In genomic region chr3:187719628-187720336, GRCh38 we compare ENCODE assay signal across 14 cellular contexts. TPM values are rescaled to one million over a fixed set of nuclear protein-coding genes. Genes with fewer than 3 reads are reported as not detected.
DNase-seq lines count a peak whose midpoint lies in the region; ATAC-seq and TF ChIP-seq lines count a peak whose summit lies in the region.
"Had no signal": no experiment of that assay in that cellular context is flagged by ENCODE, and none has a peak within 500 bp of the region (broad histone marks: within the 10 kb centered on the region; RNA-seq: fewer than 3 reads in every experiment).

No MANE protein-coding gene starts in this region.

- no peak for TF ChIP-seq EP300 in tibial nerve (IDR thresholded peaks at IDR 0.05)

- H3K4me1 ChIP-seq in rectal smooth muscle tissue (ENCODE audit: control insufficient read depth, insufficient read depth, low read length) (peaks cover 3% of the 10 kb centered on the region), tibial nerve (no peaks in the 10 kb centered on the region)

- H3K4me3 ChIP-seq in SK-N-MC (no peak overlapping the region), rectal smooth muscle tissue (ENCODE audit: low read length) (no peak overlapping the region), tibial nerve (no peak overlapping the region)

- ATAC-seq in activated T-cell treated with anti-CD3 and anti-CD28 coated beads, Interleukin-2, amount 50 U/mL, for 72 hours (replicated peaks in 1 of 2), result no peak
- ATAC-seq: activated T-cell treated with anti-CD3 and anti-CD28 coated beads, Interleukin-2, amount 50 U/mL, for 4 hours had no signal

- H3K36me3 Mint-ChIP-seq in activated T-cell treated with anti-CD3 and anti-CD28 coated beads, Interleukin-2, amount 50 U/mL, for 72 hours (ENCODE audit: insufficient read depth in 2 of 2), result peaks cover 0 to 8% of the 10 kb centered on the region in 2 donors

- DNase-seq in NCI-H1092 (lab: John Stamatoyannopoulos, UW) (peak; percentile 76), SK-N-MC (ENCODE audit: low read depth, low spot score) (no peak), hypothalamus (lab: John Stamatoyannopoulos, UW) (peak in 37 of 51 donors; percentile 11 to 86 (median 46)), HUDEP-2 (lab: John Stamatoyannopoulos, UW; ENCODE audit: unreplicated experiment in 76 of 76) (no peak), A172 (ENCODE audit: low spot score) (no peak), tibial nerve (ENCODE audit: low spot score in 2 of 2) (no peak)
- DNase-seq in activated T-cell treated with anti-CD3 and anti-CD28 coated beads, Interleukin-2, amount 50 U/mL, for 72 hours, result no peak
- DNase-seq: activated T-cell treated with anti-CD3 and anti-CD28 coated beads, Interleukin-2, amount 50 U/mL, for 4 hours; Caco-2; NCI-H748 treated with DMSO at 0.1 percent for 48 hours; stimulated activated naive CD4-positive, alpha-beta T cell had no signal

- H3K36me3 ChIP-seq in SK-N-MC (ENCODE audit: insufficient read depth, low read length), result peaks cover 47% of the 10 kb centered on the region
- peaks cover 12% of the 10 kb centered on the region for H3K36me3 ChIP-seq in rectal smooth muscle tissue (ENCODE audit: control insufficient read depth, insufficient read depth, low read length)
- H3K36me3 ChIP-seq in tibial nerve, result peaks cover 0 to 51% (median 16%) of the 10 kb centered on the region in 3 donors

- no peak for TF ChIP-seq POLR2A in tibial nerve (IDR thresholded peaks at IDR 0.05)

- H3K27ac ChIP-seq in SK-N-MC, result peak overlapping the region; percentile 81
- H3K27ac ChIP-seq in rectal smooth muscle tissue (ENCODE audit: low read depth, low read length), result peak overlapping the region; percentile 67
- no peak overlapping the region for H3K27ac ChIP-seq in tibial nerve
- H3K27ac ChIP-seq: epithelial cell of prostate had no signal

- H3K27me3 Mint-ChIP-seq in activated T-cell treated with anti-CD3 and anti-CD28 coated beads, Interleukin-2, amount 50 U/mL, for 72 hours (ENCODE audit: low read depth), result no peaks in the 10 kb centered on the region

- no peak for TF ChIP-seq CTCF in tibial nerve (IDR thresholded peaks at IDR 0.05)

- no peak overlapping the region for H3K4me3 Mint-ChIP-seq in activated T-cell treated with anti-CD3 and anti-CD28 coated beads, Interleukin-2, amount 50 U/mL, for 72 hours
- H3K4me3 Mint-ChIP-seq: activated T-cell treated with anti-CD3 and anti-CD28 coated beads, Interleukin-2, amount 50 U/mL, for 4 hours; nephron had no signal

- H3K9ac ChIP-seq in SK-N-MC (ENCODE audit: insufficient read length) (no peak overlapping the region), rectal smooth muscle tissue (ENCODE audit: low read length) (no peak overlapping the region)

- H3K9me3 ChIP-seq in SK-N-MC (ENCODE audit: low read depth, low read length), result no peaks in the 10 kb centered on the region
- H3K9me3 ChIP-seq in tibial nerve, result no peaks in the 10 kb centered on the region
- H3K9me3 ChIP-seq: Caco-2 had no signal

- peaks cover under 1% of the 10 kb centered on the region for H3K4me1 Mint-ChIP-seq in activated T-cell treated with anti-CD3 and anti-CD28 coated beads, Interleukin-2, amount 50 U/mL, for 72 hours (ENCODE audit: low read depth)

- H3K9me3 Mint-ChIP-seq in activated T-cell treated with anti-CD3 and anti-CD28 coated beads, Interleukin-2, amount 50 U/mL, for 72 hours, result no peaks in the 10 kb centered on the region
- H3K9me3 Mint-ChIP-seq: activated T-cell treated with anti-CD3 and anti-CD28 coated beads, Interleukin-2, amount 50 U/mL, for 4 hours; nephron had no signal

- no peak overlapping the region for H3K27ac Mint-ChIP-seq in activated T-cell treated with anti-CD3 and anti-CD28 coated beads, Interleukin-2, amount 50 U/mL, for 72 hours
- H3K27ac Mint-ChIP-seq: nephron had no signal

- no peaks in the 10 kb centered on the region for H3K27me3 ChIP-seq in rectal smooth muscle tissue (ENCODE audit: control insufficient read depth, insufficient read depth, low read length)
- H3K27me3 ChIP-seq in tibial nerve, result no peaks in the 10 kb centered on the region

- WGBS in tibial nerve, 2 donors, result 53 to 58% methylated on average over 6 of the region's 6 CpGs

RNA-seq across cellular contexts. Expression of gene RTP2, which starts 17.4 kb away (rescaled TPM):
- total RNA-seq in activated T-cell treated with anti-CD3 and anti-CD28 coated beads, Interleukin-2, amount 50 U/mL, for 72 hours, result not detected
- not detected in 2 replicates for total RNA-seq in A172 (2014; rRNA removed; shearing (Covaris generic))
- total RNA-seq in tibial nerve, result not detected
- total RNA-seq: activated T-cell treated with anti-CD3 and anti-CD28 coated beads, Interleukin-2, amount 50 U/mL, for 4 hours; Caco-2 had no signal

RNA-seq across cellular contexts. Expression of gene BCL6, which starts 25.5 kb away (rescaled TPM):
- 100 to 1,000 TPM; 106 to 118 TPM for total RNA-seq in activated T-cell treated with anti-CD3 and anti-CD28 coated beads, Interleukin-2, amount 50 U/mL, for 72 hours
- total RNA-seq in A172 (2014; rRNA removed; shearing (Covaris generic)), result 3.2 and 4.6 TPM in 2 replicates
- 100 to 1,000 TPM; 272 to 500 (median 305) TPM for total RNA-seq in tibial nerve

RNA-seq across cellular contexts. Expression of gene SST, which starts 49.6 kb away (rescaled TPM):
- total RNA-seq in activated T-cell treated with anti-CD3 and anti-CD28 coated beads, Interleukin-2, amount 50 U/mL, for 72 hours, result not detected
- total RNA-seq in A172 (2014; rRNA removed; shearing (Covaris generic)), result not detected in 2 replicates
- total RNA-seq in tibial nerve, result not detected
- total RNA-seq: activated T-cell treated with anti-CD3 and anti-CD28 coated beads, Interleukin-2, amount 50 U/mL, for 4 hours; Caco-2 had no signal

Comparison
In these comparisons a context has a peak if more than half of its experiments do, and no peak if none do; other contexts are left out.
1. DNase-seq: peak in NCI-H1092 (single experiment) and hypothalamus (37 of 51); none in SK-N-MC (single experiment), activated T-cell treated with anti-CD3 and anti-CD28 coated beads, Interleukin-2, amount 50 U/mL, for 72 hours (0 of 2), HUDEP-2 (0 of 76), A172 (single experiment) and tibial nerve (0 of 2).
2. H3K27ac ChIP-seq: peak in SK-N-MC (single experiment) and rectal smooth muscle tissue (single experiment); none in tibial nerve (0 of 4).
3. RNA of gene BCL6, which starts 25.5 kb away (total RNA-seq): 272 to 500 TPM in tibial nerve and 106 to 118 TPM in activated T-cell treated with anti-CD3 and anti-CD28 coated beads, Interleukin-2, amount 50 U/mL, for 72 hours; 3.2 to 4.6 TPM in A172; every median in the first group is over 10 times any median in the second.